Comparison of ENCODE assay signal across 22 cellular contexts in genomic region chr5:111172504-111172903, GRCh38. TPM values are rescaled to one million over a fixed set of nuclear protein-coding genes. Genes with fewer than 3 reads are reported as not detected.
DNase-seq lines count a peak whose midpoint lies in the region; ATAC-seq and TF ChIP-seq lines count a peak whose summit lies in the region.
"Had no signal": no experiment of that assay in that cellular context is flagged by ENCODE, and none has a peak within 500 bp of the region (broad histone marks: within the 10 kb centered on the region; RNA-seq: fewer than 3 reads in every experiment).

No MANE protein-coding gene starts in this region.

- H3K27ac ChIP-seq in smooth muscle cell (ENCODE audit: low read depth), result no peak overlapping the region
- H3K27ac ChIP-seq: ascending aorta, stomach, tibial artery had no signal

- TF ChIP-seq CTCF in smooth muscle cell (IDR thresholded peaks at IDR 0.05; ENCODE audit: borderline replicate concordance, insufficient read depth, poor library complexity, severe bottlenecking), result no peak

- intact Hi-C loops in activated CD4-positive, alpha-beta T cell treated with anti-CD3 and anti-CD28 coated beads for 36 hours (cut with DNase I, micrococcal nuclease), result no loop called here
- intact Hi-C loops in activated CD4-positive, alpha-beta T cell treated with anti-CD3 and anti-CD28 coated beads, Interleukin-2, amount 10 ng/mL, durations not matched to agents 24 days and 14 days (cut with micrococcal nuclease), result no loop called here

- DNase-seq in activated CD4-positive, alpha-beta T cell treated with anti-CD3 and anti-CD28 coated beads for 36 hours, result peak; percentile 17
- DNase-seq in activated CD4-positive, alpha-beta T cell treated with anti-CD3 and anti-CD28 coated beads, Interleukin-2, amount 10 ng/mL, durations not matched to agents 24 days and 14 days, result no peak
- peak; percentile 4 for DNase-seq in M059J (ENCODE audit: low read depth)
- peak; percentile 4 for DNase-seq in astrocyte of the hippocampus (ENCODE audit: low read depth, low spot score)
- DNase-seq in renal cortical epithelial cell (ENCODE audit: low read depth), result peak; percentile 27
- DNase-seq in smooth muscle cell (lab: John Stamatoyannopoulos, UW; ENCODE audit: unreplicated experiment), result no peak
- DNase-seq in NOMO-1 treated with dmso at 0.1 percent for 144 hours (lab: John Stamatoyannopoulos, UW; ENCODE audit: unreplicated experiment), result no peak
- no peak for DNase-seq in NCI-H1436 (lab: John Stamatoyannopoulos, UW)
- DNase-seq: 8988T; activated CD4-positive, alpha-beta T cell treated with anti-CD3 and anti-CD28 coated beads, Interleukin-2, amount 50 U/mL, for 1 hour; activated CD8-positive, alpha-beta memory T cell treated with anti-CD3 and anti-CD28 coated beads, Interleukin-2, amount 50 U/mL, for 4 hours; activated naive CD8-positive, alpha-beta T cell treated with anti-CD3 and anti-CD28 coated beads for 36 hours; NCI-H1417 treated with DMSO at 0.1 percent for 48 hours; NCI-H2107; stomach; tibial artery had no signal

- no peaks in the 10 kb centered on the region for H3F3A ChIP-seq in smooth muscle cell (ENCODE audit: low read depth)

- H3K9ac ChIP-seq in smooth muscle cell (ENCODE audit: low read depth), result no peak overlapping the region

- H3K9me3 Mint-ChIP-seq in activated CD4-positive, alpha-beta T cell treated with anti-CD3 and anti-CD28 coated beads for 36 hours (ENCODE audit: low read depth), result peaks cover 2% of the 10 kb centered on the region
- peaks cover 8% of the 10 kb centered on the region for H3K9me3 Mint-ChIP-seq in activated CD4-positive, alpha-beta T cell treated with anti-CD3 and anti-CD28 coated beads, Interleukin-2, amount 10 ng/mL, durations not matched to agents 24 days and 14 days
- H3K9me3 Mint-ChIP-seq: activated naive CD8-positive, alpha-beta T cell treated with anti-CD3 and anti-CD28 coated beads for 36 hours; central memory CD8-positive, alpha-beta T cell; T-helper 1 cell treated with Interleukin-12 subunit alpha and Interleukin-12 subunit beta and Interleukin-4 antibody, amounts not matched to agents 30 μg/mL and 1 μg/mL, for 36 hours had no signal

- peaks cover 5% of the 10 kb centered on the region for H3K4me1 Mint-ChIP-seq in activated CD4-positive, alpha-beta T cell treated with anti-CD3 and anti-CD28 coated beads for 36 hours
- H3K4me1 Mint-ChIP-seq in activated CD4-positive, alpha-beta T cell treated with anti-CD3 and anti-CD28 coated beads, Interleukin-2, amount 10 ng/mL, durations not matched to agents 24 days and 14 days, result no peaks in the 10 kb centered on the region
- H3K4me1 Mint-ChIP-seq: central memory CD8-positive, alpha-beta T cell had no signal

- no peaks in the 10 kb centered on the region for H4K20me1 ChIP-seq in smooth muscle cell (ENCODE audit: low read depth)

- H3K4me1 ChIP-seq in smooth muscle cell (ENCODE audit: low read depth), result no peaks in the 10 kb centered on the region
- H3K4me1 ChIP-seq: ascending aorta, HAP-1, stomach, tibial artery had no signal

- no peak overlapping the region for H3K27ac Mint-ChIP-seq in activated CD4-positive, alpha-beta T cell treated with anti-CD3 and anti-CD28 coated beads for 36 hours
- H3K27ac Mint-ChIP-seq in activated CD4-positive, alpha-beta T cell treated with anti-CD3 and anti-CD28 coated beads, Interleukin-2, amount 10 ng/mL, durations not matched to agents 24 days and 14 days, result no peak overlapping the region
- H3K27ac Mint-ChIP-seq: activated naive CD8-positive, alpha-beta T cell treated with anti-CD3 and anti-CD28 coated beads for 36 hours; CD8-positive, alpha-beta T cell; T-helper 1 cell treated with Interleukin-12 subunit alpha and Interleukin-12 subunit beta and Interleukin-4 antibody, amounts not matched to agents 30 μg/mL and 1 μg/mL, for 36 hours had no signal

- H3K4me3 Mint-ChIP-seq in activated CD4-positive, alpha-beta T cell treated with anti-CD3 and anti-CD28 coated beads for 36 hours, result no peak overlapping the region
- H3K4me3 Mint-ChIP-seq in activated CD4-positive, alpha-beta T cell treated with anti-CD3 and anti-CD28 coated beads, Interleukin-2, amount 10 ng/mL, durations not matched to agents 24 days and 14 days, result no peak overlapping the region
- H3K4me3 Mint-ChIP-seq: activated naive CD8-positive, alpha-beta T cell treated with anti-CD3 and anti-CD28 coated beads for 36 hours; CD8-positive, alpha-beta T cell; central memory CD8-positive, alpha-beta T cell; T-helper 1 cell treated with Interleukin-12 subunit alpha and Interleukin-12 subunit beta and Interleukin-4 antibody, amounts not matched to agents 30 μg/mL and 1 μg/mL, for 36 hours had no signal

- H3K36me3 Mint-ChIP-seq in activated CD4-positive, alpha-beta T cell treated with anti-CD3 and anti-CD28 coated beads for 36 hours (ENCODE audit: low read depth), result no peaks in the 10 kb centered on the region
- peaks cover 1% of the 10 kb centered on the region for H3K36me3 Mint-ChIP-seq in activated CD4-positive, alpha-beta T cell treated with anti-CD3 and anti-CD28 coated beads, Interleukin-2, amount 10 ng/mL, durations not matched to agents 24 days and 14 days (ENCODE audit: low read depth)
- H3K36me3 Mint-ChIP-seq: activated naive CD8-positive, alpha-beta T cell treated with anti-CD3 and anti-CD28 coated beads for 36 hours; CD8-positive, alpha-beta T cell had no signal

- H3K4me3 ChIP-seq in smooth muscle cell, result no peak overlapping the region
- H3K4me3 ChIP-seq: ascending aorta, HAP-1, stomach, tibial artery had no signal

- CTCF ChIA-PET in activated CD4-positive, alpha-beta T cell treated with anti-CD3 and anti-CD28 coated beads for 36 hours (lab: Charles Lee), result no interaction called here

- no peaks in the 10 kb centered on the region for H3K79me2 ChIP-seq in smooth muscle cell (ENCODE audit: low read depth)

- H3K36me3 ChIP-seq in smooth muscle cell (ENCODE audit: low read depth), result no peaks in the 10 kb centered on the region
- H3K36me3 ChIP-seq: ascending aorta, HAP-1, stomach, tibial artery had no signal

- H2AFZ ChIP-seq in smooth muscle cell (ENCODE audit: low read depth), result no peak overlapping the region

- H3K27me3 Mint-ChIP-seq in activated CD4-positive, alpha-beta T cell treated with anti-CD3 and anti-CD28 coated beads for 36 hours, result peaks cover 4% of the 10 kb centered on the region
- H3K27me3 Mint-ChIP-seq in activated CD4-positive, alpha-beta T cell treated with anti-CD3 and anti-CD28 coated beads, Interleukin-2, amount 10 ng/mL, durations not matched to agents 24 days and 14 days, result peaks cover 9% of the 10 kb centered on the region
- H3K27me3 Mint-ChIP-seq: activated naive CD8-positive, alpha-beta T cell treated with anti-CD3 and anti-CD28 coated beads for 36 hours; central memory CD8-positive, alpha-beta T cell had no signal

- no peaks in the 10 kb centered on the region for H3K9me3 ChIP-seq in smooth muscle cell (replicated peaks; ENCODE audit: low read depth)
- H3K9me3 ChIP-seq: ascending aorta, HAP-1, stomach, tibial artery had no signal

- peaks cover 7% of the 10 kb centered on the region for H3K27me3 ChIP-seq in smooth muscle cell (ENCODE audit: low read depth)
- H3K27me3 ChIP-seq: ascending aorta, stomach, tibial artery had no signal

- 82% methylated on average over 3 of the region's 3 CpGs for WGBS in smooth muscle cell (ENCODE audit: low lambda C conversion rate)

- ATAC-seq in activated CD4-positive, alpha-beta T cell treated with anti-CD3 and anti-CD28 coated beads for 36 hours, result no peak
- ATAC-seq: CD8-positive, alpha-beta T cell; sciatic nerve had no signal

- H3K4me2 ChIP-seq in smooth muscle cell, result no peak overlapping the region

- POLR2A ChIA-PET in activated CD4-positive, alpha-beta T cell treated with anti-CD3 and anti-CD28 coated beads for 36 hours (lab: Charles Lee), result no interaction called here

RNA-seq across cellular contexts. Expression of gene CAMK4, which starts 51.7 kb away (rescaled TPM):
- 10 to 100 TPM; 49.4 to 53.1 TPM for total RNA-seq in activated CD4-positive, alpha-beta T cell treated with anti-CD3 and anti-CD28 coated beads for 36 hours
- 47.7 and 49.5 TPM in 2 replicates for total RNA-seq in activated CD4-positive, alpha-beta T cell treated with anti-CD3 and anti-CD28 coated beads, Interleukin-2, amount 10 ng/mL, durations not matched to agents 24 days and 14 days
- 3.9 and 7.4 TPM in 2 replicates for total RNA-seq in M059J (2014; rRNA removed; shearing (Covaris generic))
- total RNA-seq in renal cortical epithelial cell (0.20 and 1.6 TPM in 2 replicates), smooth muscle cell (0.85 and 3.6 TPM in 2 replicates)
- polyA plus RNA-seq in smooth muscle cell, result 0.82 and 1.1 TPM in 2 replicates

Comparison
In these comparisons a context has a peak if more than half of its experiments do, and no peak if none do; other contexts are left out.
1. DNase-seq: peak in activated CD4-positive, alpha-beta T cell treated with anti-CD3 and anti-CD28 coated beads for 36 hours (single experiment), M059J (single experiment), astrocyte of the hippocampus (single experiment) and renal cortical epithelial cell (single experiment); none in activated CD4-positive, alpha-beta T cell treated with anti-CD3 and anti-CD28 coated beads, Interleukin-2, amount 10 ng/mL, durations not matched to agents 24 days and 14 days (single experiment), smooth muscle cell (single experiment), NOMO-1 treated with dmso at 0.1 percent for 144 hours (single experiment) and NCI-H1436 (single experiment).